Comparison of ENCODE assay signal across 17 cellular contexts in genomic region chr17:16881239-16881924, GRCh38.
"Had no signal": no experiment of that assay in that cellular context is flagged by ENCODE, and none has a peak within 500 bp of the region (broad histone marks: within the 10 kb centered on the region; RNA-seq: fewer than 3 reads in every experiment).

No MANE protein-coding gene starts in this region.

- H3K36me3 ChIP-seq: esophagus squamous epithelium, pancreas, tibial nerve had no signal

- H3K27me3 ChIP-seq: hepatocyte, pancreas, testis, tibial nerve had no signal

- H3K79me2 ChIP-seq: hepatocyte had no signal

- H3K4me1 ChIP-seq: esophagus squamous epithelium, pancreas, testis, tibial nerve had no signal

- H3K27ac ChIP-seq: epithelial cell of prostate, esophagus squamous epithelium, hepatocyte, pancreas, testis, tibial nerve had no signal

- FAIRE-seq: pancreas had no signal

- H3K9me3 ChIP-seq: pancreas, testis had no signal

- H2AFZ ChIP-seq: hepatocyte had no signal

- H3K4me2 ChIP-seq: hepatocyte, smooth muscle cell had no signal

- DNase-seq: cortex of kidney; effector memory CD4-positive, alpha-beta T cell; esophagus squamous epithelium; foreskin fibroblast; kidney glomerular epithelial cell; natural killer cell; nucleus accumbens; pancreas; right cardiac atrium; stimulated activated CD4-positive, alpha-beta T cell treated with anti-CD3 and anti-CD28 coated beads, Interleukin-4, amount 100 ng/mL, for 1 hour; stimulated activated CD8-positive, alpha-beta memory T cell treated with anti-CD3 and anti-CD28 coated beads, Interleukin-4, amount 100 ng/mL, for 48 hours; stimulated activated naive CD8-positive, alpha-beta T cell treated with anti-CD3 and anti-CD28 coated beads, Interleukin-15, Interleukin-2, amounts not matched to agents 100 U/mL and 50 U/mL, for 24 hours; testis had no signal

- H3K4me3 ChIP-seq: esophagus squamous epithelium, hepatocyte, pancreas, smooth muscle cell, testis, tibial nerve had no signal
